1 cellular context compared by ENCODE assay signal in the genomic region with DNA sequence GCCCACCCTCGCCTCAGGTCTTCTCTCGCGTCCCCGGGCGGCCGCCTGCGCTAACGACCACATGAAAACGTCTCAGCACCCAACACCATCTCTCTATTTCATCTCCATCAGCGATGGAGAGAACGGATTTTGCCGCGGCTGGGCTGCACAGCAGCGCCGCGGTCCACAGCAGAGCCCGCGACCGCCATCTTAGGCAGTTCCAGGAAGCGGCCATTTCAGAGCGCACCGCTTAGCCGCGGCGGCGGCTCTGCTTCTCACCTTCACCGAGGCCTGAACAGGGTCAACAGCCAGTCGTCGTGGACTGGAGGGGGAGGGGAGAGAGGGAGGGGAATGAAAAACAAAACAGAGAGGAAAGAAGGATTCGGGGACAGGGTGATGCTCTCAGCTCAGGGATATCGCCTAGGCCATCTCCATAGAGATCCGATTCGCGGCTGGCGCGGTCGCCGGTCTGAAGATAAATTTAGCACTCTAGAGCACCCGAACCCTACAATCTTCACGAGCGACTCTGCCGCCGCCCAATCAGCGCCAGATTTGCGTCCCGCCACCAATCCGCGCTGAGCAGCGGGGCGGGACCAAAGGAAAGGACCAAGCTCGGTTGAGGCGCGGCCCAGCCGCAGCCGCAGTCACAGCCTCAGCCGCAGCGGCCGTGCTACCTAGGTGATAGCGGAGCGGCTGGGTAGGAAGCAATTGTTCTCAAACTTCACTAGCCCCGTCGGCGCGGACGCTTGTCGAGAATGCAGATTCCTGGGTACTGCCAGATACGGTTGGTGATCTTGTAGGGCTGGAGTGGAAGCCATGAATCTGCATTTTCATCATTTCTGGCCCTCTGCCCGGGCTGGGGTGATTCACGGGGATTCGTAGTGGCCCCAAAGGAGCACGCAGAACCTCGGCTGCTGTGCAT.
TF ChIP-seq lines count a peak whose summit lies in the region.

Gene ZBED5 (minus strand): TSS at position 450 of the 901 bp plus-strand sequence. CDS start 3,108 bp downstream, outside the sequence.

TF ChIP-seq in HEK293, 187 proteins besides CTCF, POLR2A, EP300 and RAD21 (continued from another document and continues in another):
- TF ChIP-seq PATZ1 (tag by site-specific recombination; IDR thresholded peaks at IDR 0.05) (peak; percentile 70), SCRT1 (tag by site-specific recombination; IDR thresholded peaks at IDR 0.05; ENCODE audit: borderline replicate concordance) (no peak), ZBTB1 (tag by site-specific recombination; IDR thresholded peaks at IDR 0.05) (no peak), ZNF621 (tag by site-specific recombination; IDR thresholded peaks at IDR 0.05) (no peak), ZNF121 (tag by site-specific recombination; IDR thresholded peaks at IDR 0.05) (no peak), ZNF837 (tag by site-specific recombination; IDR thresholded peaks at IDR 0.05) (no peak), ZNF629 (tag by site-specific recombination; IDR thresholded peaks at IDR 0.05) (no peak), GLI4 (tag by site-specific recombination; IDR thresholded peaks at IDR 0.05) (no peak), ZNF223 (tag by site-specific recombination; IDR thresholded peaks at IDR 0.05) (no peak), HOXC10 (CRISPR knock-in tag; IDR thresholded peaks at IDR 0.05) (no peak), SALL2 (tag by site-specific recombination; IDR thresholded peaks at IDR 0.05; ENCODE audit: borderline replicate concordance) (no peak), ZNF548 (tag by site-specific recombination; IDR thresholded peaks at IDR 0.05) (no peak), SCRT2 (tag by site-specific recombination; IDR thresholded peaks at IDR 0.05) (no peak; the same call in 1 of the 2 replicates), ZNF610 (tag by site-specific recombination; IDR thresholded peaks at IDR 0.05; ENCODE audit: borderline replicate concordance) (peak; percentile 19; the same call in 1 of the 2 replicates), ZNF76 (tag by site-specific recombination; IDR thresholded peaks at IDR 0.05; ENCODE audit: borderline replicate concordance, low read depth) (peak; percentile 16; the same call in 1 of the 2 replicates), ZNF768 (tag by site-specific recombination; IDR thresholded peaks at IDR 0.05) (no peak), ZNF747 (tag by site-specific recombination; IDR thresholded peaks at IDR 0.05) (no peak), ZNF202 (tag by site-specific recombination; IDR thresholded peaks at IDR 0.05; ENCODE audit: borderline replicate concordance) (no peak), ZBTB44 (tag by site-specific recombination; IDR thresholded peaks at IDR 0.05) (no peak), INSM2 (tag by site-specific recombination; IDR thresholded peaks at IDR 0.05) (no peak), OVOL3 (tag by site-specific recombination; IDR thresholded peaks at IDR 0.05) (no peak), HIC1 (tag by site-specific recombination; IDR thresholded peaks at IDR 0.05) (no peak), ZNF19 (tag by site-specific recombination; IDR thresholded peaks at IDR 0.05; ENCODE audit: low read depth) (no peak), ZNF501 (tag by site-specific recombination; IDR thresholded peaks at IDR 0.05) (peak; percentile 82), ZNF2 (tag by site-specific recombination; IDR thresholded peaks at IDR 0.05) (no peak), ZNF473 (tag by site-specific recombination; IDR thresholded peaks at IDR 0.05) (no peak), ZEB2 (tag by site-specific recombination; IDR thresholded peaks at IDR 0.05) (peak; percentile 82), GLI2 (tag by site-specific recombination; IDR thresholded peaks at IDR 0.05; ENCODE audit: borderline replicate concordance, low read depth) (no peak), IKZF3 (tag by site-specific recombination; IDR thresholded peaks at IDR 0.05) (no peak), ZNF707 (tag by site-specific recombination; IDR thresholded peaks at IDR 0.05) (no peak), ZBTB6 (tag by site-specific recombination; IDR thresholded peaks at IDR 0.05) (no peak), ZNF112 (tag by site-specific recombination; IDR thresholded peaks at IDR 0.05) (no peak), ZNF274 (IDR thresholded peaks at IDR 0.05; ENCODE audit: low read length) (no peak), ZNF274 (tag by site-specific recombination; IDR thresholded peaks at IDR 0.05; ENCODE audit: borderline replicate concordance) (no peak), ZNF391 (tag by site-specific recombination; IDR thresholded peaks at IDR 0.05; ENCODE audit: borderline replicate concordance, low read depth) (0 out of 2 replicates have a peak, but pooled peaks have one; percentile 25), SP2 (tag by site-specific recombination; IDR thresholded peaks at IDR 0.05) (peak; percentile 86), KLF16 (tag by site-specific recombination; IDR thresholded peaks at IDR 0.05) (no peak), ZNF366 (tag by site-specific recombination; conservative IDR thresholded peaks at IDR 0.05) (peak; percentile 65), ZNF416 (tag by site-specific recombination; IDR thresholded peaks at IDR 0.05) (no peak), PBX3 (CRISPR knock-in tag; IDR thresholded peaks at IDR 0.05) (peak; percentile 79; the same call in 1 of the 2 replicates), ZNF645 (tag by site-specific recombination; IDR thresholded peaks at IDR 0.05) (no peak), ZNF354C (tag by site-specific recombination; IDR thresholded peaks at IDR 0.05; ENCODE audit: borderline replicate concordance, low read depth) (no peak), GFI1B (tag by site-specific recombination; IDR thresholded peaks at IDR 0.05) (no peak), ZNF175 (tag by site-specific recombination; IDR thresholded peaks at IDR 0.05) (no peak)
- TF ChIP-seq, protein P1, sequence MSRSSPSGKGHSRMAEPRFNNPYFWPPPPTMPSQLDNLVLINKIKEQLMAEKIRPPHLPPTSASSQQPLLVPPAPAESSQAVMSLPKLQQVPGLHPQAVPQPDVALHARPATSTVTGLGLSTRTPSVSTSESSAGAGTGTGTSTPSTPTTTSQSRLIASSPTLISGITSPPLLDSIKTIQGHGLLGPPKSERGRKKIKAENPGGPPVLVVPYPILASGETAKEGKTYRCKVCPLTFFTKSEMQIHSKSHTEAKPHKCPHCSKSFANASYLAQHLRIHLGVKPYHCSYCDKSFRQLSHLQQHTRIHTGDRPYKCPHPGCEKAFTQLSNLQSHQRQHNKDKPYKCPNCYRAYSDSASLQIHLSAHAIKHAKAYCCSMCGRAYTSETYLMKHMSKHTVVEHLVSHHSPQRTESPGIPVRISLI (tag by site-specific recombination; IDR thresholded peaks at IDR 0.05): no peak
- TF ChIP-seq, protein P2, sequence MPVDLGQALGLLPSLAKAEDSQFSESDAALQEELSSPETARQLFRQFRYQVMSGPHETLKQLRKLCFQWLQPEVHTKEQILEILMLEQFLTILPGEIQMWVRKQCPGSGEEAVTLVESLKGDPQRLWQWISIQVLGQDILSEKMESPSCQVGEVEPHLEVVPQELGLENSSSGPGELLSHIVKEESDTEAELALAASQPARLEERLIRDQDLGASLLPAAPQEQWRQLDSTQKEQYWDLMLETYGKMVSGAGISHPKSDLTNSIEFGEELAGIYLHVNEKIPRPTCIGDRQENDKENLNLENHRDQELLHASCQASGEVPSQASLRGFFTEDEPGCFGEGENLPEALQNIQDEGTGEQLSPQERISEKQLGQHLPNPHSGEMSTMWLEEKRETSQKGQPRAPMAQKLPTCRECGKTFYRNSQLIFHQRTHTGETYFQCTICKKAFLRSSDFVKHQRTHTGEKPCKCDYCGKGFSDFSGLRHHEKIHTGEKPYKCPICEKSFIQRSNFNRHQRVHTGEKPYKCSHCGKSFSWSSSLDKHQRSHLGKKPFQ (tag by site-specific recombination; IDR thresholded peaks at IDR 0.05): no peak
- TF ChIP-seq, protein P3, sequence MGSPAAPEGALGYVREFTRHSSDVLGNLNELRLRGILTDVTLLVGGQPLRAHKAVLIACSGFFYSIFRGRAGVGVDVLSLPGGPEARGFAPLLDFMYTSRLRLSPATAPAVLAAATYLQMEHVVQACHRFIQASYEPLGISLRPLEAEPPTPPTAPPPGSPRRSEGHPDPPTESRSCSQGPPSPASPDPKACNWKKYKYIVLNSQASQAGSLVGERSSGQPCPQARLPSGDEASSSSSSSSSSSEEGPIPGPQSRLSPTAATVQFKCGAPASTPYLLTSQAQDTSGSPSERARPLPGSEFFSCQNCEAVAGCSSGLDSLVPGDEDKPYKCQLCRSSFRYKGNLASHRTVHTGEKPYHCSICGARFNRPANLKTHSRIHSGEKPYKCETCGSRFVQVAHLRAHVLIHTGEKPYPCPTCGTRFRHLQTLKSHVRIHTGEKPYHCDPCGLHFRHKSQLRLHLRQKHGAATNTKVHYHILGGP (tag by site-specific recombination; IDR thresholded peaks at IDR 0.05): no peak
